Comparison of ENCODE assay signal across 18 cellular contexts in the genomic region with DNA sequence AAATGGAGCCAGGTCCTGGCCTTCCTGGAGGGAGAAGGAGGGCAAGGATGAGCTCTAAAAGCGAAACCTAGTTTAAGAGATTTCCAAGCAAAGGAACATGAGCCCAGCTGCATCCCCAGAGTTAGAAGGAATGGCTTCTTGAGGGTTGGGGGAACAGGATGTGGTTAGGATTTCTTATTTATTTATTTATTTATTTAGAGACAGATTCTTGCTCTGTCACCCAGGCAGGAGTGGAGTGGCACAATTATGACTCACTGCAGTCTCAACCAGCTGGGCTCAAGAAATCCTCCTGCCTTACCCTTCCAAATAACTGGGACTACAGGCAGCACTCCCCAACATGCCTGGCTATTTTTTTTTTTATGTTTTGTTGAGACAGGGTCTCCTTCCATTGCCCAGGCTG. TPM values are rescaled to one million over a fixed set of nuclear protein-coding genes. Genes with fewer than 3 reads are reported as not detected.
A peak's percentile ranks its signal among the peaks of the same experiment; 100 is the strongest.
DNase-seq lines count a peak whose midpoint lies in the region; ATAC-seq, FAIRE-seq and TF ChIP-seq lines count a peak whose summit lies in the region.
"Had no signal": no experiment of that assay in that cellular context is flagged by ENCODE, and none has a peak within 500 bp of the region (broad histone marks: within the 10 kb centered on the region; RNA-seq: fewer than 3 reads in every experiment).

No MANE protein-coding gene starts in this region.

- TF ChIP-seq CTCF in fibroblast of mammary gland (conservative IDR thresholded peaks at IDR 0.05; ENCODE audit: control insufficient read depth, insufficient read depth, low read depth, low read length): no peak

- no peaks in the 10 kb centered on the region for H3K9me3 Mint-ChIP-seq in activated CD8-positive, alpha-beta memory T cell treated with anti-CD3 and anti-CD28 coated beads, Interleukin-2, amount 10 ng/mL, durations not matched to agents 7 days and 5 days (ENCODE audit: low read depth)
- H3K9me3 Mint-ChIP-seq: neural crest cell; stimulated activated effector memory CD8-positive, alpha-beta T cell treated with anti-CD3 and anti-CD28 coated beads, Interleukin-12 subunit alpha, Interleukin-12 subunit beta, amount 100 ng/mL, for 72 hours had no signal

- no peaks in the 10 kb centered on the region for H3K4me1 Mint-ChIP-seq in activated CD8-positive, alpha-beta memory T cell treated with anti-CD3 and anti-CD28 coated beads, Interleukin-2, amount 10 ng/mL, durations not matched to agents 7 days and 5 days
- H3K4me1 Mint-ChIP-seq: neural crest cell had no signal

- no peak overlapping the region for H3K4me3 Mint-ChIP-seq in activated CD8-positive, alpha-beta memory T cell treated with anti-CD3 and anti-CD28 coated beads, Interleukin-2, amount 10 ng/mL, durations not matched to agents 7 days and 5 days
- H3K4me3 Mint-ChIP-seq: neural crest cell; stimulated activated effector memory CD8-positive, alpha-beta T cell treated with anti-CD3 and anti-CD28 coated beads, Interleukin-12 subunit alpha, Interleukin-12 subunit beta, amount 100 ng/mL, for 72 hours had no signal

- no peaks in the 10 kb centered on the region for H3K36me3 Mint-ChIP-seq in activated CD8-positive, alpha-beta memory T cell treated with anti-CD3 and anti-CD28 coated beads, Interleukin-2, amount 10 ng/mL, durations not matched to agents 7 days and 5 days
- H3K36me3 Mint-ChIP-seq: stimulated activated effector memory CD8-positive, alpha-beta T cell treated with anti-CD3 and anti-CD28 coated beads, Interleukin-12 subunit alpha, Interleukin-12 subunit beta, amount 100 ng/mL, for 72 hours had no signal

- no peak for ATAC-seq in activated CD8-positive, alpha-beta memory T cell treated with anti-CD3 and anti-CD28 coated beads, Interleukin-2, amount 10 ng/mL, durations not matched to agents 7 days and 5 days
- ATAC-seq in GM18868 (IDR thresholded peaks at IDR 0.05; ENCODE audit: unreplicated experiment): no peak
- ATAC-seq: right lobe of liver; Right ventricle myocardium inferior; stimulated activated effector memory CD8-positive, alpha-beta T cell treated with anti-CD3 and anti-CD28 coated beads, Interleukin-12 subunit alpha, Interleukin-12 subunit beta, amount 100 ng/mL, for 72 hours had no signal

- peaks cover 17% of the 10 kb centered on the region for H3K27me3 Mint-ChIP-seq in activated CD8-positive, alpha-beta memory T cell treated with anti-CD3 and anti-CD28 coated beads, Interleukin-2, amount 10 ng/mL, durations not matched to agents 7 days and 5 days

- peak; percentile 12 for DNase-seq in activated CD8-positive, alpha-beta memory T cell treated with anti-CD3 and anti-CD28 coated beads, Interleukin-2, amount 10 ng/mL, durations not matched to agents 7 days and 5 days
- DNase-seq in activated CD8-positive, alpha-beta memory T cell treated with anti-CD3 and anti-CD28 coated beads for 24 hours: no peak
- DNase-seq in RKO (ENCODE audit: low spot score) (peak; percentile 25), fibroblast of mammary gland (ENCODE audit: low read depth) (peak; percentile 38), urothelium cell line (ENCODE audit: low spot score) (peak; percentile 59), Ammon's horn (ENCODE audit: low spot score) (no peak), activated T-cell treated with anti-CD3 and anti-CD28 coated beads for 4 hours (no peak)
- DNase-seq: activated CD4-positive, alpha-beta T cell treated with anti-CD3 and anti-CD28 coated beads, Interleukin-2, amount 50 U/mL, for 1 hour; erythroblast; right lobe of liver; stimulated activated CD4-positive, alpha-beta T cell treated with anti-CD3 and anti-CD28 coated beads, Interleukin-4, amount 100 ng/mL, for 4 hours had no signal

- no peak overlapping the region for H3K27ac Mint-ChIP-seq in activated CD8-positive, alpha-beta memory T cell treated with anti-CD3 and anti-CD28 coated beads, Interleukin-2, amount 10 ng/mL, durations not matched to agents 7 days and 5 days
- H3K27ac Mint-ChIP-seq: stimulated activated effector memory CD8-positive, alpha-beta T cell treated with anti-CD3 and anti-CD28 coated beads, Interleukin-12 subunit alpha, Interleukin-12 subunit beta, amount 100 ng/mL, for 72 hours had no signal

- CTCF ChIA-PET in activated CD8-positive, alpha-beta memory T cell treated with anti-CD3 and anti-CD28 coated beads, Interleukin-2, amount 10 ng/mL, durations not matched to agents 7 days and 5 days (lab: Charles Lee): interaction anchor here (1.4 kb wide), 1 partner anchor 11 kb away, joined by 10 read pairs; no protein-coding TSS in a partner anchor

- no peak overlapping the region for H3K4me3 ChIP-seq in fibroblast of mammary gland (ENCODE audit: control insufficient read depth, low read depth, low read length)
- H3K4me3 ChIP-seq: HAP-1, right lobe of liver had no signal

- FAIRE-seq in urothelium cell line (lab: Jason Lieb, UNC): no peak
- FAIRE-seq: A204.1, colon had no signal

RNA-seq across cellular contexts. Expression of a gene that starts 25.3 kb away (rescaled TPM):
- 100 to 1,000 TPM; 162 to 174 TPM for total RNA-seq in activated CD8-positive, alpha-beta memory T cell treated with anti-CD3 and anti-CD28 coated beads, Interleukin-2, amount 10 ng/mL, durations not matched to agents 7 days and 5 days

RNA-seq across cellular contexts. Expression of a gene that starts 33.3 kb away (rescaled TPM):
- total RNA-seq in activated CD8-positive, alpha-beta memory T cell treated with anti-CD3 and anti-CD28 coated beads, Interleukin-2, amount 10 ng/mL, durations not matched to agents 7 days and 5 days: 10 to 100 TPM; 34.9 to 69.8 TPM
- total RNA-seq: neural crest cell had no signal

Comparison
In these comparisons a context has a peak if more than half of its experiments do, and no peak if none do; other contexts are left out.
1. DNase-seq: peak in activated CD8-positive, alpha-beta memory T cell treated with anti-CD3 and anti-CD28 coated beads, Interleukin-2, amount 10 ng/mL, durations not matched to agents 7 days and 5 days (single experiment), RKO (single experiment), fibroblast of mammary gland (single experiment) and urothelium cell line (single experiment); none in activated CD8-positive, alpha-beta memory T cell treated with anti-CD3 and anti-CD28 coated beads for 24 hours (single experiment), Ammon's horn (single experiment) and activated T-cell treated with anti-CD3 and anti-CD28 coated beads for 4 hours (single experiment).